1 cellular context compared by ENCODE assay signal in genomic region chr16:669666-670065, GRCh38.
TF ChIP-seq lines count a peak whose summit lies in the region.

No MANE protein-coding gene starts in this region.

TF ChIP-seq in HepG2, 621 proteins besides CTCF, POLR2A, EP300 and RAD21:
- peak; percentile 17 for TF ChIP-seq AGO2 (optimal IDR thresholded peaks at IDR 0.05; ENCODE audit: low read depth, low read length)
- 0 out of 2 replicates have a peak, but pooled peaks have one; percentile 24 for TF ChIP-seq BRD4 (CRISPR knock-in tag; IDR thresholded peaks at IDR 0.05)
- TF ChIP-seq, protein P1, sequence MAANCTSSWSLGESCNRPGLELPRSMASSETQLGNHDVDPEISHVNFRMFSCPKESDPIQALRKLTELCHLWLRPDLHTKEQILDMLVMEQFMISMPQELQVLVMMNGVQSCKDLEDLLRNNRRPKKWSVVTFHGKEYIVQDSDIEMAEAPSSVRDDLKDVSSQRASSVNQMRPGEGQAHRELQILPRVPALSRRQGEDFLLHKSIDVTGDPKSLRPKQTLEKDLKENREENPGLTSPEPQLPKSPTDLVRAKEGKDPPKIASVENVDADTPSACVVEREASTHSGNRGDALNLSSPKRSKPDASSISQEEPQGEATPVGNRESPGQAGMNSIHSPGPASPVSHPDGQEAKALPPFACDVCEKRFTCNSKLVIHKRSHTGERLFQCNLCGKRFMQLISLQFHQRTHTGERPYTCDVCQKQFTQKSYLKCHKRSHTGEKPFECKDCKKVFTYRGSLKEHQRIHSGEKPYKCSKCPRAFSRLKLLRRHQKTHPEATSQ (CRISPR knock-in tag; IDR thresholded peaks at IDR 0.05; ENCODE audit: borderline replicate concordance), result no peak
